ENCODE assay signal across 11 cellular contexts in genomic region chr1:58392083-58392482, GRCh38.
DNase-seq lines count a peak whose midpoint lies in the region; ATAC-seq lines count a peak whose summit lies in the region.
"Had no signal": no experiment of that assay in that cellular context is flagged by ENCODE, and none has a peak within 500 bp of the region (broad histone marks: within the 10 kb centered on the region; RNA-seq: fewer than 3 reads in every experiment).

No MANE protein-coding gene starts in this region.

- no peaks in the 10 kb centered on the region for H3K27me3 Mint-ChIP-seq in T-helper 17 cell
- H3K27me3 Mint-ChIP-seq: activated naive CD4-positive, alpha-beta T cell treated with anti-CD3 and anti-CD28 coated beads, Interleukin-2, amount 50 U/mL, for 24 hours had no signal

- H3K4me1 Mint-ChIP-seq in T-helper 17 cell: no peaks in the 10 kb centered on the region
- H3K4me1 Mint-ChIP-seq: activated naive CD4-positive, alpha-beta T cell treated with anti-CD3 and anti-CD28 coated beads, Interleukin-2, amount 50 U/mL, for 24 hours had no signal

- H3K4me3 Mint-ChIP-seq in T-helper 17 cell: no peak overlapping the region
- H3K4me3 Mint-ChIP-seq: activated naive CD4-positive, alpha-beta T cell treated with anti-CD3 and anti-CD28 coated beads, Interleukin-2, amount 50 U/mL, for 24 hours; endodermal cell had no signal

- H3K9me3 ChIP-seq in T-helper 17 cell (ENCODE audit: control insufficient read depth, low read length, poor library complexity, severe bottlenecking): no peaks in the 10 kb centered on the region
- H3K9me3 ChIP-seq: suprapubic skin had no signal

- H3K9me3 Mint-ChIP-seq in activated naive CD4-positive, alpha-beta T cell treated with anti-CD3 and anti-CD28 coated beads, Interleukin-2, amount 50 U/mL, for 72 hours: no peaks in the 10 kb centered on the region
- H3K9me3 Mint-ChIP-seq: activated naive CD4-positive, alpha-beta T cell treated with anti-CD3 and anti-CD28 coated beads, Interleukin-2, amount 50 U/mL, for 24 hours; endodermal cell had no signal

- peak; percentile 91 to 92 for ATAC-seq in activated naive CD4-positive, alpha-beta T cell treated with anti-CD3 and anti-CD28 coated beads, Interleukin-2, amount 50 U/mL, for 72 hours
- ATAC-seq in HG02870 (IDR thresholded peaks at IDR 0.05; ENCODE audit: unreplicated experiment) (peak; percentile 58), T-helper 17 cell (peak; percentile 47)
- ATAC-seq in stimulated activated naive CD8-positive, alpha-beta T cell treated with anti-CD3 and anti-CD28 coated beads, Interleukin-15, Interleukin-2, amounts not matched to agents 100 U/mL and 50 U/mL, for 24 hours: peak; percentile 91

- no peaks in the 10 kb centered on the region for H3K36me3 Mint-ChIP-seq in activated naive CD4-positive, alpha-beta T cell treated with anti-CD3 and anti-CD28 coated beads, Interleukin-2, amount 50 U/mL, for 72 hours
- no peaks in the 10 kb centered on the region for H3K36me3 Mint-ChIP-seq in T-helper 17 cell (ENCODE audit: low read depth)
- H3K36me3 Mint-ChIP-seq: activated naive CD4-positive, alpha-beta T cell treated with anti-CD3 and anti-CD28 coated beads, Interleukin-2, amount 50 U/mL, for 24 hours had no signal

- no peak overlapping the region for H3K27ac Mint-ChIP-seq in activated naive CD4-positive, alpha-beta T cell treated with anti-CD3 and anti-CD28 coated beads, Interleukin-2, amount 50 U/mL, for 72 hours
- no peak overlapping the region for H3K27ac Mint-ChIP-seq in T-helper 17 cell
- H3K27ac Mint-ChIP-seq: activated naive CD4-positive, alpha-beta T cell treated with anti-CD3 and anti-CD28 coated beads, Interleukin-2, amount 50 U/mL, for 24 hours; endodermal cell had no signal

- DNase-seq in activated naive CD4-positive, alpha-beta T cell treated with anti-CD3 and anti-CD28 coated beads, Interleukin-2, amount 50 U/mL, for 72 hours (ENCODE audit: low spot score in 2 of 2): no peak
- no peak for DNase-seq in activated naive CD4-positive, alpha-beta T cell treated with Interleukin-2 at 50 U/mL for 16 hours
- DNase-seq in T-helper 17 cell (no peak), retina (no peak), UCSD-AML1 (lab: John Stamatoyannopoulos, UW; ENCODE audit: unreplicated experiment) (no peak), H4 (ENCODE audit: low spot score) (no peak)
- no peak for DNase-seq in stimulated activated naive CD8-positive, alpha-beta T cell treated with anti-CD3 and anti-CD28 coated beads, Interleukin-15, Interleukin-2, amounts not matched to agents 100 U/mL and 50 U/mL, for 24 hours
